In the genomic region with DNA sequence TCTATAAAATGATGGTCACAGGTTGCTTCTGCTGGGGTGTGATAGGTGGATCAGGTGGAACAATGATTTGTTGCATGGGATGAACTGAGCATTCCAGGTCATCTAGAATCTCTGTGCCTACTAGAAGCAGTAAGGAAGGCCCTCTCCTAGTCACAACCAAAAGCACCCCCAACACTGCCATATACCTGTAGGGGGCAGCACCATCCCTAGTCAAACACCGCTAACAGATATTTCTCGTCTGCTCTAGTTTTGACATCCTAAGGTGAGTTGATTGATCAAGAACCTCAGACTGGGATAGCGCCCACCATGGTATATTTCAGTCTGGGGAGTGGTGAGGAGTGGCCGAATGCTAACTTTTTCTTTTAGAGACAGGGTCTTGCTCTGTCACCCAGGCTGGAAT, we compare ENCODE assay signal across 8 cellular contexts.
DNase-seq lines count a peak whose midpoint lies in the region; ATAC-seq and TF ChIP-seq lines count a peak whose summit lies in the region.

No MANE protein-coding gene starts in this region.

- TF ChIP-seq CTCF in GM12864 (IDR thresholded peaks at IDR 0.05; ENCODE audit: low read depth, low read length, missing control alignments) (peak; percentile 57), foreskin keratinocyte (conservative IDR thresholded peaks at IDR 0.05) (peak; percentile 55)

- no peak overlapping the region for H3K27ac ChIP-seq in foreskin keratinocyte

- no peak overlapping the region for H3K4me3 ChIP-seq in GM12864 (ENCODE audit: low read depth, low read length)

- no peak for DNase-seq in GM12864 (ENCODE audit: low read depth)
- DNase-seq in activated CD4-positive, alpha-beta T cell treated with anti-CD3 and anti-CD28 coated beads, Interleukin-2, amount 50 U/mL, for 4 hours = peak; percentile 4 to 14
- DNase-seq in foreskin keratinocyte = no peak
- peak; percentile 10 to 25 for DNase-seq in stimulated activated CD8-positive, alpha-beta memory T cell treated with anti-CD3 and anti-CD28 coated beads, Interleukin-15, amount 100 ng/mL, for 48 hours (ENCODE audit: low read depth in 2 of 2)
- DNase-seq in NCI-H446 treated with DMSO at 0.1 percent for 48 hours (lab: John Stamatoyannopoulos, UW) = no peak
- DNase-seq in NCI-H2029 treated with DMSO at 0.1 percent for 48 hours (lab: John Stamatoyannopoulos, UW) = no peak

- H3K27me3 ChIP-seq in foreskin keratinocyte = no peaks in the 10 kb centered on the region

- no peaks in the 10 kb centered on the region for H3K4me1 ChIP-seq in foreskin keratinocyte

- ATAC-seq in HG02610 (IDR thresholded peaks at IDR 0.05; ENCODE audit: unreplicated experiment) (peak; percentile 41), foreskin keratinocyte (no peak)
- no peak for ATAC-seq in activated CD4-positive, CD25-positive, alpha-beta regulatory T cell treated with anti-CD3 and anti-CD28 coated beads, Interleukin-2, amount 50 U/mL, for 24 hours

Comparison
In these comparisons a context has a peak if more than half of its experiments do, and no peak if none do; other contexts are left out.
1. DNase-seq: peak in activated CD4-positive, alpha-beta T cell treated with anti-CD3 and anti-CD28 coated beads, Interleukin-2, amount 50 U/mL, for 4 hours (2 of 2) and stimulated activated CD8-positive, alpha-beta memory T cell treated with anti-CD3 and anti-CD28 coated beads, Interleukin-15, amount 100 ng/mL, for 48 hours (2 of 2); none in GM12864 (single experiment), foreskin keratinocyte (0 of 2), NCI-H446 treated with DMSO at 0.1 percent for 48 hours (single experiment) and NCI-H2029 treated with DMSO at 0.1 percent for 48 hours (single experiment).